8 cellular contexts compared by ENCODE assay signal in genomic region chr2:25286025-25286400, GRCh38. TPM values are rescaled to one million over a fixed set of nuclear protein-coding genes. Genes with fewer than 3 reads are reported as not detected.
A peak's percentile ranks its signal among the peaks of the same experiment; 100 is the strongest.
DNase-seq lines count a peak whose midpoint lies in the region; ATAC-seq and TF ChIP-seq lines count a peak whose summit lies in the region.

No MANE protein-coding gene starts in this region.

- H3K9me3 Mint-ChIP-seq in CD14-positive monocyte, result no peaks in the 10 kb centered on the region
- no peaks in the 10 kb centered on the region for H3K9me3 Mint-ChIP-seq in activated naive CD4-positive, alpha-beta T cell treated with anti-CD3 and anti-CD28 coated beads for 36 hours
- no peaks in the 10 kb centered on the region for H3K9me3 Mint-ChIP-seq in naive thymus-derived CD8-positive, alpha-beta T cell

- peaks cover 25% of the 10 kb centered on the region for H3K4me1 ChIP-seq in OCI-LY3 (ENCODE audit: low read length)

- H3K27ac ChIP-seq in OCI-LY3 (ENCODE audit: low read length), result no peak overlapping the region

- no peaks in the 10 kb centered on the region for H3K27me3 ChIP-seq in OCI-LY3 (ENCODE audit: low read depth, low read length)

- intact Hi-C loops in CD14-positive monocyte (cut with micrococcal nuclease), result no loop called here
- intact Hi-C loops in activated naive CD4-positive, alpha-beta T cell treated with anti-CD3 and anti-CD28 coated beads for 36 hours (cut with micrococcal nuclease), result loop anchor here (1.0 kb wide), 2 partner anchors 9 kb away; no protein-coding TSS in a partner anchor

- CTCF ChIA-PET in activated naive CD4-positive, alpha-beta T cell treated with anti-CD3 and anti-CD28 coated beads for 36 hours (lab: Charles Lee), result interaction anchor here (0.8 to 3.4 kb wide), 5 partner anchors 9 to 77 kb away, joined by 3 to 23 read pairs (median 4); no protein-coding TSS in a partner anchor

- peak; percentile 80 for DNase-seq in CD14-positive monocyte (ENCODE audit: low spot score)
- DNase-seq in activated naive CD4-positive, alpha-beta T cell treated with anti-CD3 and anti-CD28 coated beads for 36 hours, result peak; percentile 86
- peak; percentile 43 to 88 (median 73) for DNase-seq in naive thymus-derived CD8-positive, alpha-beta T cell
- no peak for DNase-seq in ACHN

- peak overlapping the region; percentile 59 for H3K4me2 ChIP-seq in OCI-LY3 (ENCODE audit: low read length)

- H3K4me3 Mint-ChIP-seq in CD14-positive monocyte, result peak overlapping the region; percentile 37 to 71
- peak overlapping the region; percentile 58 for H3K4me3 Mint-ChIP-seq in activated naive CD4-positive, alpha-beta T cell treated with anti-CD3 and anti-CD28 coated beads for 36 hours
- peak overlapping the region; percentile 66 to 91 (median 78) for H3K4me3 Mint-ChIP-seq in naive thymus-derived CD8-positive, alpha-beta T cell

- H3K9me3 ChIP-seq in OCI-LY3 (ENCODE audit: insufficient read depth, low read length), result no peaks in the 10 kb centered on the region

- TF ChIP-seq CTCF in CD14-positive monocyte (IDR thresholded peaks at IDR 0.05) (no peak), OCI-LY3 (IDR thresholded peaks at IDR 0.05; ENCODE audit: low read depth, low read length) (no peak)

- no peaks in the 10 kb centered on the region for H3K79me2 ChIP-seq in OCI-LY3 (ENCODE audit: low read length)

- peaks cover 0 to 7% (median 6%) of the 10 kb centered on the region in 3 donors for H3K27me3 Mint-ChIP-seq in CD14-positive monocyte (ENCODE audit: low read depth in 3 of 3)
- no peaks in the 10 kb centered on the region for H3K27me3 Mint-ChIP-seq in activated naive CD4-positive, alpha-beta T cell treated with anti-CD3 and anti-CD28 coated beads for 36 hours (ENCODE audit: low read depth)
- H3K27me3 Mint-ChIP-seq in naive thymus-derived CD8-positive, alpha-beta T cell, result no peaks in the 10 kb centered on the region

- no peaks in the 10 kb centered on the region for H4K20me1 ChIP-seq in OCI-LY3 (ENCODE audit: insufficient read depth, low read length)

- in situ Hi-C loops in ACHN (cut with HindIII; ENCODE audit: low pct_ligation_motif_present, low pct_unique_long_range_greater_than_20kb, low sequenced_read_pairs), result no loop called here

- no peak overlapping the region for H3K9ac ChIP-seq in OCI-LY3 (ENCODE audit: low read length)

- POLR2A ChIA-PET in naive thymus-derived CD8-positive, alpha-beta T cell (lab: Charles Lee), result interaction anchor here (0.5 to 13.9 kb wide), 21 partner anchors 7 to 92 kb away, joined by 3 to 358 read pairs (median 11); no protein-coding TSS in a partner anchor

- H3K27ac Mint-ChIP-seq in CD14-positive monocyte, result peak overlapping the region in 3 of 7 donors; percentile 40 to 69 (median 42)
- peak overlapping the region; percentile 97 for H3K27ac Mint-ChIP-seq in activated naive CD4-positive, alpha-beta T cell treated with anti-CD3 and anti-CD28 coated beads for 36 hours
- peak overlapping the region; percentile 96 to 100 (median 99) for H3K27ac Mint-ChIP-seq in naive thymus-derived CD8-positive, alpha-beta T cell

- no peak overlapping the region for H3K4me3 ChIP-seq in OCI-LY3 (ENCODE audit: low read length)

- H2AFZ ChIP-seq in OCI-LY3 (ENCODE audit: low read depth, low read length), result 0 out of 2 replicates have a peak overlapping the region, but pooled peaks have one; percentile 14

- H3K36me3 ChIP-seq in OCI-LY3 (replicated peaks; ENCODE audit: low read depth, low read length), result peaks cover 3% of the 10 kb centered on the region

- peak; percentile 78 for ATAC-seq in GM21447 (IDR thresholded peaks at IDR 0.05; ENCODE audit: unreplicated experiment)
- ATAC-seq in naive thymus-derived CD8-positive, alpha-beta T cell, result peak; percentile 98 to 100
- no peak for ATAC-seq in GM18870 (IDR thresholded peaks at IDR 0.05; ENCODE audit: unreplicated experiment)
- no peak for ATAC-seq in GM18520 (IDR thresholded peaks at IDR 0.05; ENCODE audit: unreplicated experiment)

- peaks cover 26 to 27% of the 10 kb centered on the region in 2 donors for H3K36me3 Mint-ChIP-seq in CD14-positive monocyte
- peaks cover 19% of the 10 kb centered on the region for H3K36me3 Mint-ChIP-seq in activated naive CD4-positive, alpha-beta T cell treated with anti-CD3 and anti-CD28 coated beads for 36 hours (ENCODE audit: low read depth)
- H3K36me3 Mint-ChIP-seq in naive thymus-derived CD8-positive, alpha-beta T cell, result peaks cover 0 to 20% (median 6%) of the 10 kb centered on the region in 3 donors

- H3K4me1 Mint-ChIP-seq in CD14-positive monocyte, result peaks cover 18% of the 10 kb centered on the region
- peaks cover 53% of the 10 kb centered on the region for H3K4me1 Mint-ChIP-seq in activated naive CD4-positive, alpha-beta T cell treated with anti-CD3 and anti-CD28 coated beads for 36 hours (ENCODE audit: low read depth)
- peaks cover 27 to 80% (median 65%) of the 10 kb centered on the region in 4 donors for H3K4me1 Mint-ChIP-seq in naive thymus-derived CD8-positive, alpha-beta T cell

RNA-seq across cellular contexts. Expression of gene DNMT3A, which starts 55.7 kb away (rescaled TPM):
- polyA plus RNA-seq in CD14-positive monocyte, result 1 to 10 TPM; 1.7 to 2.7 TPM
- 10 to 100 TPM; 53.0 to 53.5 TPM for total RNA-seq in activated naive CD4-positive, alpha-beta T cell treated with anti-CD3 and anti-CD28 coated beads for 36 hours
- total RNA-seq in naive thymus-derived CD8-positive, alpha-beta T cell, result 100 to 1,000 TPM; 121 to 122 TPM
- 10 to 100 TPM; 17.9 to 31.2 (median 27.2) TPM for polyA plus RNA-seq in naive thymus-derived CD8-positive, alpha-beta T cell

Comparison
In these comparisons a context has a peak if more than half of its experiments do, and no peak if none do; other contexts are left out.
1. ATAC-seq: peak in GM21447 (single experiment) and naive thymus-derived CD8-positive, alpha-beta T cell (2 of 2); none in GM18870 (single experiment) and GM18520 (single experiment).
2. Peak in every context shown above with its lines, with median percentiles within 50 percentile points of each other: H3K4me3 Mint-ChIP-seq.